In genomic region chr3:10310578-10310977, GRCh38 we compare ENCODE assay signal across 18 cellular contexts. TPM values are rescaled to one million over a fixed set of nuclear protein-coding genes. Genes with fewer than 3 reads are reported as not detected.
DNase-seq lines count a peak whose midpoint lies in the region; ATAC-seq and TF ChIP-seq lines count a peak whose summit lies in the region.
"Had no signal": no experiment of that assay in that cellular context is flagged by ENCODE, and none has a peak within 500 bp of the region (broad histone marks: within the 10 kb centered on the region; RNA-seq: fewer than 3 reads in every experiment).

No MANE protein-coding gene starts in this region.

- H3K27ac Mint-ChIP-seq in activated CD4-positive, alpha-beta T cell treated with anti-CD3 and anti-CD28 coated beads for 36 hours: peak overlapping the region; percentile 29

- H3K27me3 ChIP-seq in GM23248 (replicated peaks; ENCODE audit: insufficient read depth) (no peaks in the 10 kb centered on the region), adipocyte (replicated peaks; ENCODE audit: control insufficient read depth, insufficient read depth, low read length) (no peaks in the 10 kb centered on the region), tibial artery (no peaks in the 10 kb centered on the region)
- H3K27me3 ChIP-seq: gastroesophageal sphincter had no signal

- no peaks in the 10 kb centered on the region for H3K9me2 ChIP-seq in GM23248 (ENCODE audit: insufficient read depth)

- H3K4me2 ChIP-seq in GM23248 (ENCODE audit: unreplicated experiment): no peak overlapping the region

- H3K4me1 ChIP-seq in GM23248 (ENCODE audit: insufficient read depth): peaks cover 18% of the 10 kb centered on the region
- H3K4me1 ChIP-seq in adipocyte (ENCODE audit: control insufficient read depth, insufficient read depth, low read length): peaks cover 5% of the 10 kb centered on the region
- no peaks in the 10 kb centered on the region for H3K4me1 ChIP-seq in tibial artery
- H3K4me1 ChIP-seq: gastroesophageal sphincter had no signal

- H3K79me2 ChIP-seq in GM23248 (ENCODE audit: insufficient read depth): peaks cover 72% of the 10 kb centered on the region

- intact Hi-C loops in activated CD4-positive, alpha-beta T cell treated with anti-CD3 and anti-CD28 coated beads for 36 hours (cut with DNase I, micrococcal nuclease): no loop called here
- intact Hi-C loops in tibial artery (cut with DNase I; ENCODE audit: low total_unique reads): no loop called here

- TF ChIP-seq CTCF in fibroblast of villous mesenchyme (IDR thresholded peaks at IDR 0.05; ENCODE audit: insufficient read depth, low read depth, low read length) (no peak), tibial artery (IDR thresholded peaks at IDR 0.05) (no peak)

- peak overlapping the region; percentile 27 for H3K27ac ChIP-seq in GM23248
- H3K27ac ChIP-seq in tibial artery: no peak overlapping the region
- H3K27ac ChIP-seq: gastroesophageal sphincter had no signal

- in situ Hi-C loops in GM23248 (cut with MboI): no loop called here

- no peak overlapping the region for H3K4me3 ChIP-seq in GM23248
- no peak overlapping the region for H3K4me3 ChIP-seq in adipocyte (ENCODE audit: low read length)
- H3K4me3 ChIP-seq in fibroblast of villous mesenchyme (ENCODE audit: low read depth, low read length): no peak overlapping the region
- no peak overlapping the region for H3K4me3 ChIP-seq in tibial artery
- H3K4me3 ChIP-seq: gastroesophageal sphincter, mucosa of descending colon had no signal

- H3F3A ChIP-seq in GM23248 (ENCODE audit: insufficient read depth): peaks cover 69% of the 10 kb centered on the region

- CTCF ChIA-PET in activated CD4-positive, alpha-beta T cell treated with anti-CD3 and anti-CD28 coated beads for 36 hours (lab: Charles Lee): no interaction called here

- H4K20me1 ChIP-seq in GM23248 (ENCODE audit: insufficient read depth): peaks cover 11% of the 10 kb centered on the region; the same call in 1 of the 2 replicates

- no peak for DNase-seq in activated CD4-positive, alpha-beta T cell treated with anti-CD3 and anti-CD28 coated beads for 36 hours
- no peak for DNase-seq in activated CD4-positive, alpha-beta T cell treated with anti-CD3 and anti-CD28 coated beads, Interleukin-2, amount 50 U/mL, for 4 hours
- peak; percentile 59 for DNase-seq in GM23248
- DNase-seq in adipocyte (ENCODE audit: low read depth): peak; percentile 83
- peak; percentile 67 for DNase-seq in fibroblast of villous mesenchyme (ENCODE audit: low read depth)
- no peak for DNase-seq in tibial artery
- no peak for DNase-seq in COLO668 (lab: John Stamatoyannopoulos, UW; ENCODE audit: unreplicated experiment)
- DNase-seq: activated CD4-positive, alpha-beta T cell treated with anti-CD3 and anti-CD28 coated beads for 48 hours; activated T-cell treated with anti-CD3 and anti-CD28 coated beads, Interleukin-2, amount 50 U/mL, for 48 hours; effector memory CD4-positive, alpha-beta T cell; left colon; mucosa of descending colon; NCI-H526 treated with DMSO at 0.1 percent for 48 hours; nucleus accumbens; PC-3 had no signal

- H2AFZ ChIP-seq in GM23248: no peak overlapping the region

- no peaks in the 10 kb centered on the region for H3K9me3 Mint-ChIP-seq in activated CD4-positive, alpha-beta T cell treated with anti-CD3 and anti-CD28 coated beads for 36 hours (ENCODE audit: low read depth)

- POLR2A ChIA-PET in activated CD4-positive, alpha-beta T cell treated with anti-CD3 and anti-CD28 coated beads for 36 hours (lab: Charles Lee): no interaction called here

- 40 to 53% methylated on average over 2 of the region's 2 CpGs for WGBS in GM23248 (ENCODE audit: low coverage in 1 of 2, low lambda C conversion rate in 2 of 2, missing lambda C conversion rate in 2 of 2), 2 experiments

- H3K27me3 Mint-ChIP-seq in activated CD4-positive, alpha-beta T cell treated with anti-CD3 and anti-CD28 coated beads for 36 hours: no peaks in the 10 kb centered on the region

- no peak for ATAC-seq in activated CD4-positive, alpha-beta T cell treated with anti-CD3 and anti-CD28 coated beads for 36 hours
- no peak for ATAC-seq in GM18909 (IDR thresholded peaks at IDR 0.05; ENCODE audit: poor library complexity, unreplicated experiment)
- ATAC-seq: gastroesophageal sphincter, left colon, mucosa of descending colon, PC-3, sciatic nerve had no signal

- H3K9me3 ChIP-seq in GM23248 (ENCODE audit: low read depth) (no peaks in the 10 kb centered on the region), adipocyte (ENCODE audit: control insufficient read depth, low read length) (no peaks in the 10 kb centered on the region), tibial artery (no peaks in the 10 kb centered on the region)
- H3K9me3 ChIP-seq: gastroesophageal sphincter, mucosa of descending colon had no signal

- H3K36me3 Mint-ChIP-seq in activated CD4-positive, alpha-beta T cell treated with anti-CD3 and anti-CD28 coated beads for 36 hours (ENCODE audit: low read depth): peaks cover 54% of the 10 kb centered on the region

- H3K36me3 ChIP-seq in GM23248 (ENCODE audit: low read depth): peaks cover 85% of the 10 kb centered on the region
- peaks cover 98% of the 10 kb centered on the region for H3K36me3 ChIP-seq in adipocyte (ENCODE audit: control insufficient read depth, insufficient read depth, low read length, severe bottlenecking)
- peaks cover 85 to 96% (median 92%) of the 10 kb centered on the region in 3 donors for H3K36me3 ChIP-seq in tibial artery

- peaks cover 9% of the 10 kb centered on the region for H3K4me1 Mint-ChIP-seq in activated CD4-positive, alpha-beta T cell treated with anti-CD3 and anti-CD28 coated beads for 36 hours

- H3K9ac ChIP-seq in GM23248 (no peak overlapping the region), adipocyte (ENCODE audit: low read length) (no peak overlapping the region)

- H3K4me3 Mint-ChIP-seq in activated CD4-positive, alpha-beta T cell treated with anti-CD3 and anti-CD28 coated beads for 36 hours: no peak overlapping the region

RNA-seq across cellular contexts. Expression of gene SEC13, which starts 10.3 kb away (rescaled TPM):
- total RNA-seq in activated CD4-positive, alpha-beta T cell treated with anti-CD3 and anti-CD28 coated beads for 36 hours: 10 to 100 TPM; 89.9 to 92.0 TPM
- 190 and 219 TPM in 2 replicates for total RNA-seq in GM23248 (2014; rRNA removed; shearing (Covaris generic))
- polyA plus RNA-seq in GM23248 (2016; fragmentation: Nextera tagmentation; extraction: Ambion mirVana): 304 and 307 TPM in 2 replicates
- 292 and 306 TPM in 2 replicates for total RNA-seq in fibroblast of villous mesenchyme

RNA-seq across cellular contexts. Expression of gene GHRL, which starts 17.8 kb away (rescaled TPM):
- under 1 TPM; 0.19 to 0.30 TPM for total RNA-seq in activated CD4-positive, alpha-beta T cell treated with anti-CD3 and anti-CD28 coated beads for 36 hours
- total RNA-seq in GM23248 (2014; rRNA removed; shearing (Covaris generic)): not detected in 2 replicates
- polyA plus RNA-seq in GM23248 (2016; fragmentation: Nextera tagmentation; extraction: Ambion mirVana): 0.71 TPM in 1 of 2 replicates, not detected in the other
- 0.32 TPM in 1 of 2 replicates, not detected in the other for total RNA-seq in fibroblast of villous mesenchyme
- total RNA-seq: PC-3 had no signal

Comparison
In these comparisons a context has a peak if more than half of its experiments do, and no peak if none do; other contexts are left out.
1. DNase-seq: peak in GM23248 (single experiment), adipocyte (single experiment) and fibroblast of villous mesenchyme (single experiment); none in activated CD4-positive, alpha-beta T cell treated with anti-CD3 and anti-CD28 coated beads for 36 hours (single experiment), activated CD4-positive, alpha-beta T cell treated with anti-CD3 and anti-CD28 coated beads, Interleukin-2, amount 50 U/mL, for 4 hours (0 of 2), tibial artery (0 of 2) and COLO668 (single experiment).